ENCODE assay signal across 19 cellular contexts in the genomic region with DNA sequence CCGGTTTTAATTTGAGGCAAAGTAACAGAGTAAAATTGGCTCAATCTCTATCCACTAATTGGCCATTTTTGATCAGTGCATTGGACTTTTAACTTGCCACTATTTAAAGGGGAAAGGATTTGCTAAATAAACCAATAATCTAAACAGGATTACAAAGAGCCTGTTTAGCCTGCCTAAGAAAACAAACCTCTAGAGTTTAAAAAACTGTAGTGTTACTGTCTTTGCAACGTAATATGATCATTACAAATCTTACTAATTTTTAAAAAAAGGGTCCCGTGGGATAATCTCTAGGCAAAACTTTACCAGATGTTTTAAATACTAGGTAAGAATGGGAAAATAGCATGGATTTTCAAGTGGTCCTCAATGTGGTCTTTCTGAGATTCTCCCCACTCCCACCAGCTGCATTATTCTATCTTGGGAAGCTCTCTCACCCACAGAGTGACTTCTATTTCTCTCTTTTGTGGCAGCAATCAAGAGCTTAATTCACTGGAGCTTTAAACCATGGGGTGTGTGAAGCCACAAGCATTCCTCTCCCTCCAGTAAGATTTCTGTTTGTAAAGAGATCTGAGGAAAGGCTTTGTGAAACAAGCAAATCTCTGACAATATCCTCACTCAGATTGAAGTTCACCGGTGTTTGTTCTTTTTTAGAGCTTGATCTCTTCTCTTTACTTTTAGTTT.
DNase-seq lines count a peak whose midpoint lies in the region; ATAC-seq and TF ChIP-seq lines count a peak whose summit lies in the region.
"Had no signal": no experiment of that assay in that cellular context is flagged by ENCODE, and none has a peak within 500 bp of the region (broad histone marks: within the 10 kb centered on the region; RNA-seq: fewer than 3 reads in every experiment).

No MANE protein-coding gene starts in this region.

- no peak overlapping the region for H3K4me3 Mint-ChIP-seq in T-helper 2 cell treated with Interferon-gamma antibody and Interleukin-4, amounts not matched to agents 5 μg/mL and 100 μg/mL, for 36 hours
- no peak overlapping the region for H3K4me3 Mint-ChIP-seq in Calu3 (ENCODE audit: low read depth, unreplicated experiment)
- H3K4me3 Mint-ChIP-seq: activated CD4-positive, alpha-beta T cell treated with anti-CD3 and anti-CD28 coated beads, Interleukin-2, amount 10 ng/mL, durations not matched to agents 7 days and 5 days; naive thymus-derived CD8-positive, alpha-beta T cell; T-helper 1 cell treated with Interleukin-12 subunit alpha and Interleukin-12 subunit beta and Interleukin-4 antibody, amounts not matched to agents 30 μg/mL and 1 μg/mL, for 36 hours had no signal

- H3K4me3 ChIP-seq in left ventricle myocardium inferior (no peak overlapping the region), right atrium auricular region (no peak overlapping the region), mesendoderm (ENCODE audit: low read length) (no peak overlapping the region)
- H3K4me3 ChIP-seq: esophagus squamous epithelium, spleen, uterus had no signal

- whole genome bisulfite sequencing in mesendoderm (ENCODE audit: extremely low coverage, insufficient coverage, low lambda C conversion rate) = no CpG with 5 or more reads among the region's 4 CpGs

- H2AK5ac ChIP-seq in mesendoderm (ENCODE audit: low read length) = no peak overlapping the region

- H4K5ac ChIP-seq in mesendoderm (ENCODE audit: low read length) = no peak overlapping the region

- H3K4ac ChIP-seq in mesendoderm (ENCODE audit: low read depth, low read length) = no peak overlapping the region

- H2BK5ac ChIP-seq in mesendoderm (ENCODE audit: low read length) = no peak overlapping the region

- no peaks in the 10 kb centered on the region for H3K36me3 Mint-ChIP-seq in T-helper 2 cell treated with Interferon-gamma antibody and Interleukin-4, amounts not matched to agents 5 μg/mL and 100 μg/mL, for 36 hours (ENCODE audit: low read depth)
- H3K36me3 Mint-ChIP-seq in Calu3 (ENCODE audit: insufficient read depth, unreplicated experiment) = no peaks in the 10 kb centered on the region

- no peaks in the 10 kb centered on the region for H3K4me1 Mint-ChIP-seq in T-helper 2 cell treated with Interferon-gamma antibody and Interleukin-4, amounts not matched to agents 5 μg/mL and 100 μg/mL, for 36 hours (ENCODE audit: low read depth)
- H3K4me1 Mint-ChIP-seq in Calu3 (ENCODE audit: low read depth, unreplicated experiment) = no peaks in the 10 kb centered on the region
- H3K4me1 Mint-ChIP-seq: activated CD4-positive, alpha-beta T cell treated with anti-CD3 and anti-CD28 coated beads, Interleukin-2, amount 10 ng/mL, durations not matched to agents 7 days and 5 days; naive thymus-derived CD8-positive, alpha-beta T cell had no signal

- H2BK120ac ChIP-seq in mesendoderm (ENCODE audit: low read depth, low read length) = no peak overlapping the region

- no peak for TF ChIP-seq CTCF in left ventricle myocardium inferior (IDR thresholded peaks at IDR 0.05; ENCODE audit: borderline replicate concordance)
- no peak for TF ChIP-seq CTCF in right atrium auricular region (IDR thresholded peaks at IDR 0.05)
- no peak for TF ChIP-seq CTCF in Calu3 (IDR thresholded peaks at IDR 0.05; ENCODE audit: unreplicated experiment)

- no peak overlapping the region for H3K4me2 ChIP-seq in mesendoderm (ENCODE audit: low read length)

- CTCF ChIA-PET in Calu3 (lab: Charles Lee) = no interaction called here

- H3K4me1 ChIP-seq in left ventricle myocardium inferior (peaks cover 30% of the 10 kb centered on the region), right atrium auricular region (peaks cover 0 to 13% of the 10 kb centered on the region in 2 donors), mesendoderm (ENCODE audit: control insufficient read depth, low read depth, low read length) (peaks cover 10% of the 10 kb centered on the region)
- H3K4me1 ChIP-seq: spleen, uterus had no signal

- peaks cover 3% of the 10 kb centered on the region for H3K36me3 ChIP-seq in left ventricle myocardium inferior
- H3K36me3 ChIP-seq in right atrium auricular region = no peaks in the 10 kb centered on the region
- H3K36me3 ChIP-seq in mesendoderm (ENCODE audit: control insufficient read depth, insufficient read depth, low read length) = no peaks in the 10 kb centered on the region
- H3K36me3 ChIP-seq: esophagus squamous epithelium, uterus had no signal

- ATAC-seq in GM18907 (IDR thresholded peaks at IDR 0.05; ENCODE audit: unreplicated experiment) = no peak
- ATAC-seq: naive thymus-derived CD8-positive, alpha-beta T cell had no signal

- H2BK15ac ChIP-seq in mesendoderm (replicated peaks; ENCODE audit: low read depth) = no peak overlapping the region

- H3K27me3 ChIP-seq in left ventricle myocardium inferior (ENCODE audit: low read depth) = no peaks in the 10 kb centered on the region
- H3K27me3 ChIP-seq in right atrium auricular region = no peaks in the 10 kb centered on the region
- no peaks in the 10 kb centered on the region for H3K27me3 ChIP-seq in mesendoderm (ENCODE audit: insufficient read depth, low read length, poor library complexity)
- H3K27me3 ChIP-seq: esophagus squamous epithelium, uterus had no signal

- H4K8ac ChIP-seq in mesendoderm (ENCODE audit: low read depth, low read length) = no peak overlapping the region

- no peak overlapping the region for H3K9ac ChIP-seq in mesendoderm (ENCODE audit: low read length)

- peak overlapping the region; percentile 29 for H3K27ac ChIP-seq in left ventricle myocardium inferior (replicated peaks)
- no peak overlapping the region for H3K27ac ChIP-seq in right atrium auricular region
- peak overlapping the region; percentile 10 for H3K27ac ChIP-seq in mesendoderm (ENCODE audit: low read depth, low read length)
- H3K27ac ChIP-seq: spleen had no signal

- H3K79me1 ChIP-seq in mesendoderm (ENCODE audit: low read length) = no peaks in the 10 kb centered on the region

- H3K9me3 ChIP-seq in left ventricle myocardium inferior (replicated peaks) (no peaks in the 10 kb centered on the region), right atrium auricular region (no peaks in the 10 kb centered on the region)
- H3K9me3 ChIP-seq: esophagus squamous epithelium, spleen, uterus had no signal

- H3K9me3 Mint-ChIP-seq in T-helper 2 cell treated with Interferon-gamma antibody and Interleukin-4, amounts not matched to agents 5 μg/mL and 100 μg/mL, for 36 hours = no peaks in the 10 kb centered on the region
- H3K9me3 Mint-ChIP-seq in Calu3 (ENCODE audit: low read depth, unreplicated experiment) = no peaks in the 10 kb centered on the region
- H3K9me3 Mint-ChIP-seq: activated CD4-positive, alpha-beta T cell treated with anti-CD3 and anti-CD28 coated beads, Interleukin-2, amount 10 ng/mL, durations not matched to agents 7 days and 5 days; naive thymus-derived CD8-positive, alpha-beta T cell; T-helper 1 cell treated with Interleukin-12 subunit alpha and Interleukin-12 subunit beta and Interleukin-4 antibody, amounts not matched to agents 30 μg/mL and 1 μg/mL, for 36 hours had no signal

- H3K27me3 Mint-ChIP-seq in T-helper 2 cell treated with Interferon-gamma antibody and Interleukin-4, amounts not matched to agents 5 μg/mL and 100 μg/mL, for 36 hours (ENCODE audit: low read depth) = peaks cover 15% of the 10 kb centered on the region
- peaks cover 14% of the 10 kb centered on the region for H3K27me3 Mint-ChIP-seq in Calu3 (ENCODE audit: unreplicated experiment)

- no peak overlapping the region for H3K56ac ChIP-seq in mesendoderm (ENCODE audit: low read length)

- H3K23ac ChIP-seq in mesendoderm (ENCODE audit: low read length) = no peak overlapping the region

- H3K27ac Mint-ChIP-seq in T-helper 2 cell treated with Interferon-gamma antibody and Interleukin-4, amounts not matched to agents 5 μg/mL and 100 μg/mL, for 36 hours = no peak overlapping the region
- H3K27ac Mint-ChIP-seq in Calu3 (ENCODE audit: unreplicated experiment) = no peak overlapping the region
- H3K27ac Mint-ChIP-seq: activated CD4-positive, alpha-beta T cell treated with anti-CD3 and anti-CD28 coated beads, Interleukin-2, amount 10 ng/mL, durations not matched to agents 7 days and 5 days; naive thymus-derived CD8-positive, alpha-beta T cell; T-helper 1 cell treated with Interleukin-12 subunit alpha and Interleukin-12 subunit beta and Interleukin-4 antibody, amounts not matched to agents 30 μg/mL and 1 μg/mL, for 36 hours had no signal

- no TSS peak for BruUV-seq in Calu3 (replicated peaks; lab: Mats Ljungman, UMichigan)

- intact Hi-C loops in left ventricle myocardium inferior (cut with micrococcal nuclease) (no loop called here), Calu3 (cut with micrococcal nuclease; ENCODE audit: unreplicated experiment) (no loop called here)

- H3K18ac ChIP-seq in mesendoderm (ENCODE audit: low read length) = no peak overlapping the region

- DNase-seq in left ventricle myocardium inferior = no peak
- DNase-seq in right atrium auricular region (ENCODE audit: low spot score) = no peak
- peak; percentile 71 for DNase-seq in dedifferentiated amniotic fluid mesenchymal stem cell (ENCODE audit: extremely low spot score)
- peak; percentile 74 for DNase-seq in mesendoderm
- no peak for DNase-seq in T-helper 2 cell treated with Interferon-gamma antibody and Interleukin-4, amounts not matched to agents 5 μg/mL and 100 μg/mL, for 36 hours (ENCODE audit: low spot score)
- DNase-seq in GF-D8 (lab: John Stamatoyannopoulos, UW) = no peak
- DNase-seq in Calu3 = no peak
- DNase-seq: ACHN; activated CD4-positive, alpha-beta T cell treated with anti-CD3 and anti-CD28 coated beads, Interleukin-2, amount 10 ng/mL, durations not matched to agents 7 days and 5 days; DND-41; esophagus squamous epithelium; islet precursor cell; KBM-7; naive thymus-derived CD8-positive, alpha-beta T cell; NCI-H1694 treated with DMSO at 0.1 percent for 48 hours; spleen; uterus had no signal

- no peaks in the 10 kb centered on the region for H3K79me2 ChIP-seq in mesendoderm (ENCODE audit: control insufficient read depth, insufficient read depth, low read length)

Comparison
In these comparisons a context has a peak if more than half of its experiments do, and no peak if none do; other contexts are left out.
1. H3K27ac ChIP-seq: peak in left ventricle myocardium inferior (single experiment) and mesendoderm (single experiment); none in right atrium auricular region (0 of 2).
2. DNase-seq: peak in dedifferentiated amniotic fluid mesenchymal stem cell (single experiment) and mesendoderm (single experiment); none in left ventricle myocardium inferior (single experiment), right atrium auricular region (single experiment), T-helper 2 cell treated with Interferon-gamma antibody and Interleukin-4, amounts not matched to agents 5 μg/mL and 100 μg/mL, for 36 hours (single experiment), GF-D8 (single experiment) and Calu3 (single experiment).